8 cellular contexts compared by ENCODE assay signal in genomic region chr9:100417815-100418214, GRCh38. TPM values are rescaled to one million over a fixed set of nuclear protein-coding genes. Genes with fewer than 3 reads are reported as not detected.
"Had no signal": no experiment of that assay in that cellular context is flagged by ENCODE, and none has a peak within 500 bp of the region (broad histone marks: within the 10 kb centered on the region; RNA-seq: fewer than 3 reads in every experiment).

No MANE protein-coding gene starts in this region.

- H3K4me3 ChIP-seq: GM23338 had no signal

- H3K4me2 ChIP-seq: GM23338 had no signal

- FAIRE-seq: H1, H54 had no signal

- H3K27ac ChIP-seq: HL-60 had no signal

- DNase-seq: H9, HCEC 1CT, KG1 had no signal

- ATAC-seq: GM23338 had no signal

- H2AFZ ChIP-seq: GM23338 had no signal

RNA-seq across cellular contexts. Expression of gene TMEFF1, which starts 55.1 kb away (rescaled TPM):
- polyA plus RNA-seq: IgD-negative memory B cell had no signal
